In genomic region chr6:78867020-78867369, GRCh38 we compare ENCODE assay signal across 8 cellular contexts. TPM values are rescaled to one million over a fixed set of nuclear protein-coding genes. Genes with fewer than 3 reads are reported as not detected.
DNase-seq lines count a peak whose midpoint lies in the region; ATAC-seq and TF ChIP-seq lines count a peak whose summit lies in the region.

No MANE protein-coding gene starts in this region.

- H3K36me3 ChIP-seq in WERI-Rb-1, result peaks cover 24% of the 10 kb centered on the region

- H3K4me3 Mint-ChIP-seq in T-helper 2 cell treated with Interferon-gamma antibody and Interleukin-4, amounts not matched to agents 5 μg/mL and 100 μg/mL, for 36 hours, result peak overlapping the region; percentile 96

- H3K27ac ChIP-seq in WERI-Rb-1, result peak overlapping the region; percentile 98
- H3K27ac ChIP-seq in skin epidermis, result peak overlapping the region in 20 of 21 experiments; percentile 12 to 86 (median 67)

- ATAC-seq in HG02973 (IDR thresholded peaks at IDR 0.05; ENCODE audit: unreplicated experiment) (peak; percentile 34), left cardiac atrium (peak; percentile 33 to 74)

- H3K4me3 ChIP-seq in WERI-Rb-1 (ENCODE audit: low read depth, low read length) (peak overlapping the region; percentile 79), skin epidermis (peak overlapping the region; percentile 59 to 96 (median 67))

- intact Hi-C loops in left cardiac atrium (cut with DNase I), result no loop called here

- no peaks in the 10 kb centered on the region for H3K27me3 ChIP-seq in WERI-Rb-1 (ENCODE audit: insufficient read depth, low read depth, severe bottlenecking)

- H3K4me1 Mint-ChIP-seq in T-helper 2 cell treated with Interferon-gamma antibody and Interleukin-4, amounts not matched to agents 5 μg/mL and 100 μg/mL, for 36 hours (ENCODE audit: low read depth), result peaks cover 27% of the 10 kb centered on the region

- H3K36me3 Mint-ChIP-seq in T-helper 2 cell treated with Interferon-gamma antibody and Interleukin-4, amounts not matched to agents 5 μg/mL and 100 μg/mL, for 36 hours (ENCODE audit: low read depth), result no peaks in the 10 kb centered on the region

- H3K9me3 ChIP-seq in WERI-Rb-1 (ENCODE audit: severe bottlenecking), result no peaks in the 10 kb centered on the region

- no peak for DNase-seq in T-helper 2 cell treated with Interferon-gamma antibody and Interleukin-4, amounts not matched to agents 5 μg/mL and 100 μg/mL, for 36 hours (ENCODE audit: low spot score)
- no peak for DNase-seq in T-helper 2 cell
- no peak for DNase-seq in WERI-Rb-1
- DNase-seq in left cardiac atrium, result peak; percentile 26
- DNase-seq in activated CD8-positive, alpha-beta memory T cell treated with anti-CD3 and anti-CD28 coated beads, Interleukin-2, amount 50 U/mL, for 48 hours, result no peak
- DNase-seq in cerebellar cortex (ENCODE audit: low spot score), result no peak

- H3K27ac Mint-ChIP-seq in T-helper 2 cell treated with Interferon-gamma antibody and Interleukin-4, amounts not matched to agents 5 μg/mL and 100 μg/mL, for 36 hours, result peak overlapping the region; percentile 95

- H3K27me3 Mint-ChIP-seq in T-helper 2 cell treated with Interferon-gamma antibody and Interleukin-4, amounts not matched to agents 5 μg/mL and 100 μg/mL, for 36 hours (ENCODE audit: low read depth), result peaks cover 2% of the 10 kb centered on the region

- no peaks in the 10 kb centered on the region for H3K9me3 Mint-ChIP-seq in T-helper 2 cell treated with Interferon-gamma antibody and Interleukin-4, amounts not matched to agents 5 μg/mL and 100 μg/mL, for 36 hours

- TF ChIP-seq CTCF in WERI-Rb-1 (IDR thresholded peaks at IDR 0.05; ENCODE audit: low read depth, low read length), result no peak

RNA-seq across cellular contexts. Expression of gene IRAK1BP1, which starts 0.4 kb away (rescaled TPM):
- 1 to 10 TPM; 2.3 to 2.5 TPM for total RNA-seq in left cardiac atrium
